ENCODE assay signal across 33 cellular contexts in genomic region chr1:165847486-165847885, GRCh38.
"Had no signal": no experiment of that assay in that cellular context is flagged by ENCODE, and none has a peak within 500 bp of the region (broad histone marks: within the 10 kb centered on the region; RNA-seq: fewer than 3 reads in every experiment).

No MANE protein-coding gene starts in this region.

- H2AFZ ChIP-seq: PC-9 had no signal

- H3K4me3 Mint-ChIP-seq: activated B cell treated with CpG ODN at 0.5 μM for 24 hours; activated CD4-positive, alpha-beta memory T cell treated with anti-CD3 and anti-CD28 coated beads for 36 hours; activated naive CD4-positive, alpha-beta T cell treated with anti-CD3 and anti-CD28 coated beads for 36 hours; activated T-cell treated with anti-CD3 and anti-CD28 coated beads, Interleukin-2, amount 50 U/mL, for 4 hours; activated T-helper 1 cell treated with anti-CD3 and anti-CD28 coated beads, Interleukin-12 subunit alpha, Interleukin-12 subunit beta, Interleukin-2, Interleukin-4 antibody, amounts not matched to agents 30 ng/mL and 10 ng/mL and 1 ng/mL, durations not matched to agents 14 hours and 24 hours and 36 hours; brain had no signal

- H3K27me3 Mint-ChIP-seq: activated B cell treated with CpG ODN at 0.5 μM for 24 hours; activated CD4-positive, alpha-beta memory T cell treated with anti-CD3 and anti-CD28 coated beads for 36 hours; brain had no signal

- H3K27ac Mint-ChIP-seq: activated B cell treated with CpG ODN at 0.5 μM for 24 hours; activated CD4-positive, alpha-beta memory T cell treated with anti-CD3 and anti-CD28 coated beads for 36 hours; activated naive CD4-positive, alpha-beta T cell treated with anti-CD3 and anti-CD28 coated beads for 36 hours; activated T-helper 1 cell treated with anti-CD3 and anti-CD28 coated beads, Interleukin-12 subunit alpha, Interleukin-12 subunit beta, Interleukin-2, Interleukin-4 antibody, amounts not matched to agents 30 ng/mL and 10 ng/mL and 1 ng/mL, durations not matched to agents 14 hours and 24 hours and 36 hours; brain had no signal

- DNase-seq: activated B cell treated with CpG ODN at 0.5 μM for 24 hours; activated CD4-positive, alpha-beta memory T cell treated with anti-CD3 and anti-CD28 coated beads for 36 hours; activated CD4-positive, alpha-beta T cell treated with anti-CD3 and anti-CD28 coated beads for 4 hours; activated CD4-positive, alpha-beta T cell treated with anti-CD3 and anti-CD28 coated beads, Interleukin-2, amount 50 U/mL, for 1 hour; activated CD4-positive, CD25-positive, alpha-beta regulatory T cell treated with anti-CD3 and anti-CD28 coated beads, Interleukin-2, amount 50 U/mL, for 72 hours; activated CD8-positive, alpha-beta memory T cell treated with anti-CD3 and anti-CD28 coated beads, Interleukin-2, amount 50 U/mL, for 4 hours; activated gamma-delta T cell treated with Interleukin-2 at 50 U/mL for 16 hours; activated naive CD4-positive, alpha-beta T cell treated with anti-CD3 and anti-CD28 coated beads for 36 hours; activated T-cell treated with anti-CD3 and anti-CD28 coated beads for 4 hours; activated T-cell treated with anti-CD3 and anti-CD28 coated beads, Interleukin-2, amount 50 U/mL, for 4 hours; adrenal gland; anterior cingulate cortex; caudate nucleus; cerebellar nuclear complex; Karpas-422; NCI-H1105 treated with DMSO at 0.1 percent for 48 hours; NCI-H1436; NCI-H1694; NCI-H1930; NCI-H2081 treated with DMSO at 0.1 percent for 48 hours; NCI-H226; NCI-H526; NCI-H748 treated with DMSO at 0.1 percent for 48 hours; PC-9; SIG-M5; T-helper 2 cell; T-helper 9 cell had no signal

- H3K9me3 Mint-ChIP-seq: activated B cell treated with CpG ODN at 0.5 μM for 24 hours; activated CD4-positive, alpha-beta memory T cell treated with anti-CD3 and anti-CD28 coated beads for 36 hours; activated T-cell treated with anti-CD3 and anti-CD28 coated beads, Interleukin-2, amount 50 U/mL, for 4 hours; activated T-helper 1 cell treated with anti-CD3 and anti-CD28 coated beads, Interleukin-12 subunit alpha, Interleukin-12 subunit beta, Interleukin-2, Interleukin-4 antibody, amounts not matched to agents 30 ng/mL and 10 ng/mL and 1 ng/mL, durations not matched to agents 14 hours and 24 hours and 36 hours had no signal

- H3K27ac ChIP-seq: adrenal gland, PC-9, RWPE1, VCaP had no signal

- H3K4me2 ChIP-seq: PC-9 had no signal

- H3K36me3 ChIP-seq: adrenal gland had no signal

- FAIRE-seq: bronchial epithelial cell, RCC 7860 had no signal

- H3K27me3 ChIP-seq: adrenal gland had no signal

- H3K9me3 ChIP-seq: adrenal gland had no signal

- H3K4me3 ChIP-seq: adrenal gland, PC-9 had no signal
